ENCODE assay signal across 28 cellular contexts in genomic region chr6:90525421-90525820, GRCh38.
DNase-seq lines count a peak whose midpoint lies in the region; ATAC-seq, FAIRE-seq and TF ChIP-seq lines count a peak whose summit lies in the region.
"Had no signal": no experiment of that assay in that cellular context is flagged by ENCODE, and none has a peak within 500 bp of the region (broad histone marks: within the 10 kb centered on the region; RNA-seq: fewer than 3 reads in every experiment).

No MANE protein-coding gene starts in this region.

- H3K9me1 ChIP-seq in K562 (ENCODE audit: control insufficient read depth, insufficient read depth, low read length), result no peaks in the 10 kb centered on the region

- no peak overlapping the region for H3K9ac ChIP-seq in K562 (ENCODE audit: insufficient read depth in 1 of 2, low read depth in 2 of 2, low read length in 2 of 2)
- H3K9ac ChIP-seq: BLaER1 had no signal

- no peak for TF ChIP-seq RAD21 in K562 (CRISPR knock-in tag; conservative IDR thresholded peaks at IDR 0.05 in 1 of 2, IDR thresholded peaks at IDR 0.05 in 1 of 2)

- H3K27me3 Mint-ChIP-seq in activated naive CD4-positive, alpha-beta T cell treated with anti-CD3 and anti-CD28 coated beads, Interleukin-2, amount 10 ng/mL, durations not matched to agents 7 days and 5 days, result no peaks in the 10 kb centered on the region
- no peaks in the 10 kb centered on the region for H3K27me3 Mint-ChIP-seq in WTC11 (ENCODE audit: low read depth)
- H3K27me3 Mint-ChIP-seq in effector memory CD8-positive, alpha-beta T cell, result no peaks in the 10 kb centered on the region
- H3K27me3 Mint-ChIP-seq: CD4-positive, alpha-beta memory T cell; CD4-positive, CD25-positive, alpha-beta regulatory T cell; CD8-positive, alpha-beta memory T cell had no signal

- intact Hi-C loops in K562 (cut with micrococcal nuclease), result no loop called here

- H3K4me2 ChIP-seq in K562 (ENCODE audit: insufficient read depth, low read length), result no peak overlapping the region
- H3K4me2 ChIP-seq: BLaER1 had no signal

- no peaks in the 10 kb centered on the region; a peak in 1 of 5 replicates for H3K4me1 ChIP-seq in K562 (replicated peaks in 1 of 2; ENCODE audit: control insufficient read depth in 2 of 2, insufficient read depth in 2 of 2, low read length in 2 of 2)
- H3K4me1 ChIP-seq: BE2C, BLaER1 had no signal

- POLR2A ChIA-PET in WTC11 (lab: Charles Lee), result no interaction called here
- POLR2A ChIA-PET in K562 (lab: Yijun Ruan, JAX), result no interaction called here

- peaks cover 4% of the 10 kb centered on the region for H3K4me1 Mint-ChIP-seq in activated naive CD4-positive, alpha-beta T cell treated with anti-CD3 and anti-CD28 coated beads, Interleukin-2, amount 10 ng/mL, durations not matched to agents 7 days and 5 days
- H3K4me1 Mint-ChIP-seq in WTC11, result no peaks in the 10 kb centered on the region
- H3K4me1 Mint-ChIP-seq in effector memory CD8-positive, alpha-beta T cell (ENCODE audit: low read depth in 2 of 2), result peaks cover 0 to 1% of the 10 kb centered on the region in 2 donors
- H3K4me1 Mint-ChIP-seq: CD14-positive monocyte had no signal

- peak overlapping the region; percentile 19 for H3K27ac Mint-ChIP-seq in activated naive CD4-positive, alpha-beta T cell treated with anti-CD3 and anti-CD28 coated beads, Interleukin-2, amount 10 ng/mL, durations not matched to agents 7 days and 5 days
- no peak overlapping the region for H3K27ac Mint-ChIP-seq in WTC11
- H3K27ac Mint-ChIP-seq in effector memory CD8-positive, alpha-beta T cell, result peak overlapping the region; percentile 26 to 46
- H3K27ac Mint-ChIP-seq: CD4-positive, alpha-beta memory T cell; CD4-positive, CD25-positive, alpha-beta regulatory T cell had no signal

- no peak overlapping the region for H3K4me3 ChIP-seq in K562
- H3K4me3 ChIP-seq: BLaER1, GM12878 had no signal

- no peak for FAIRE-seq in K562 (lab: Jason Lieb, UNC)
- FAIRE-seq: GM12878, GM12892, GM18507 had no signal

- no peak overlapping the region for H2AFZ ChIP-seq in K562 (ENCODE audit: low read depth, low read length)

- no peaks in the 10 kb centered on the region for H3K9me3 Mint-ChIP-seq in activated naive CD4-positive, alpha-beta T cell treated with anti-CD3 and anti-CD28 coated beads, Interleukin-2, amount 10 ng/mL, durations not matched to agents 7 days and 5 days
- no peaks in the 10 kb centered on the region for H3K9me3 Mint-ChIP-seq in WTC11
- H3K9me3 Mint-ChIP-seq in effector memory CD8-positive, alpha-beta T cell, result no peaks in the 10 kb centered on the region
- H3K9me3 Mint-ChIP-seq: CD14-positive monocyte; CD4-positive, alpha-beta memory T cell; CD4-positive, CD25-positive, alpha-beta regulatory T cell; CD8-positive, alpha-beta memory T cell had no signal

- H3K36me3 ChIP-seq in K562 (ENCODE audit: control insufficient read depth, insufficient read depth, low read length), result peaks cover 45% of the 10 kb centered on the region; the same call in 2 of the 3 replicates
- H3K36me3 ChIP-seq: BE2C had no signal

- H3K9me3 ChIP-seq in K562 (replicated peaks; ENCODE audit: control insufficient read depth, insufficient read depth, low read depth, low read length), result no peaks in the 10 kb centered on the region
- H3K9me3 ChIP-seq: BE2C, BLaER1 had no signal

- no peak overlapping the region for H3K4me3 Mint-ChIP-seq in activated naive CD4-positive, alpha-beta T cell treated with anti-CD3 and anti-CD28 coated beads, Interleukin-2, amount 10 ng/mL, durations not matched to agents 7 days and 5 days
- H3K4me3 Mint-ChIP-seq in WTC11, result no peak overlapping the region
- no peak overlapping the region for H3K4me3 Mint-ChIP-seq in effector memory CD8-positive, alpha-beta T cell
- H3K4me3 Mint-ChIP-seq: CD14-positive monocyte; CD4-positive, alpha-beta memory T cell; CD4-positive, CD25-positive, alpha-beta regulatory T cell; CD8-positive, alpha-beta memory T cell had no signal

- TF ChIP-seq EP300 in K562 (IDR thresholded peaks at IDR 0.05; ENCODE audit: low read length), result no peak

- H4K20me1 ChIP-seq in K562 (replicated peaks; ENCODE audit: control insufficient read depth, insufficient read depth, low read length), result no peaks in the 10 kb centered on the region
- H4K20me1 ChIP-seq: BLaER1 had no signal

- no TSS peak for BruUV-seq in K562 (replicated peaks; lab: Mats Ljungman, UMichigan)

- no peak overlapping the region for H3K27ac ChIP-seq in K562 (ENCODE audit: extremely low read depth, low read depth, low read length)
- H3K27ac ChIP-seq: 22Rv1, BLaER1 had no signal

- DNase-seq in activated naive CD4-positive, alpha-beta T cell treated with anti-CD3 and anti-CD28 coated beads, Interleukin-2, amount 10 ng/mL, durations not matched to agents 7 days and 5 days, result no peak
- no peak for DNase-seq in activated naive CD4-positive, alpha-beta T cell treated with Interleukin-2 at 50 U/mL for 16 hours
- DNase-seq in WTC11 (ENCODE audit: low spot score), result no peak
- no peak for DNase-seq in K562 (ENCODE audit: extremely low read depth in 1 of 4, low spot score in 3 of 4)
- no peak for DNase-seq in effector memory CD8-positive, alpha-beta T cell
- DNase-seq in stimulated activated naive CD8-positive, alpha-beta T cell treated with anti-CD3 and anti-CD28 coated beads, Interleukin-15, Interleukin-2, amounts not matched to agents 100 U/mL and 50 U/mL, for 24 hours, result no peak
- DNase-seq in A172 (ENCODE audit: low spot score), result no peak
- DNase-seq: ACHN; BE2C; C1 segment of cervical spinal cord; CD4-positive, alpha-beta memory T cell; CD4-positive, CD25-positive, alpha-beta regulatory T cell; CD8-positive, alpha-beta memory T cell; COR-L47; DMS 273 treated with DMSO at 0.1 percent for 48 hours; DMS153; DMS53; DMS79; DND-41; EL; GDM1 had no signal

- H3K79me2 ChIP-seq in K562 (ENCODE audit: control insufficient read depth, insufficient read depth, low read length), result no peaks in the 10 kb centered on the region

- ATAC-seq in WTC11, result no peak
- ATAC-seq in K562, result no peak
- no peak for ATAC-seq in effector memory CD8-positive, alpha-beta T cell (replicated peaks)
- ATAC-seq in HG03175 (IDR thresholded peaks at IDR 0.05; ENCODE audit: unreplicated experiment), result no peak
- ATAC-seq in stimulated activated naive CD8-positive, alpha-beta T cell treated with anti-CD3 and anti-CD28 coated beads, Interleukin-15, Interleukin-2, amounts not matched to agents 100 U/mL and 50 U/mL, for 24 hours, result no peak
- ATAC-seq: GM12878 had no signal

- no peak for TF ChIP-seq POLR2A in K562 (conservative IDR thresholded peaks at IDR 0.05)

- WGBS in K562 (ENCODE audit: insufficient coverage, low coverage, missing lambda C conversion rate), result 95% methylated on average over 4 of the region's 4 CpGs

- no peaks in the 10 kb centered on the region for H3K27me3 ChIP-seq in K562 (ENCODE audit: control insufficient read depth in 2 of 2, insufficient read depth in 2 of 2, low read length in 2 of 2)
- H3K27me3 ChIP-seq: BE2C, BLaER1 had no signal

- in situ Hi-C loops in K562 (cut with MboI), result no loop called here

- CTCF ChIA-PET in activated naive CD4-positive, alpha-beta T cell treated with anti-CD3 and anti-CD28 coated beads, Interleukin-2, amount 10 ng/mL, durations not matched to agents 7 days and 5 days (lab: Charles Lee), result no interaction called here
- CTCF ChIA-PET in WTC11 (lab: Charles Lee), result no interaction called here
- CTCF ChIA-PET in K562 (lab: Yijun Ruan, JAX; ENCODE audit: low intra/inter-chr PET ratio), result no interaction called here

- TF ChIP-seq CTCF in WTC11 (IDR thresholded peaks at IDR 0.05), result no peak
- no peak for TF ChIP-seq CTCF in K562 (IDR thresholded peaks at IDR 0.05 in 2 of 3, conservative IDR thresholded peaks at IDR 0.05 in 1 of 3; ENCODE audit: insufficient read depth in 2 of 3, low read depth in 1 of 3, low read length in 3 of 3)

- peaks cover 22% of the 10 kb centered on the region for H3K36me3 Mint-ChIP-seq in activated naive CD4-positive, alpha-beta T cell treated with anti-CD3 and anti-CD28 coated beads, Interleukin-2, amount 10 ng/mL, durations not matched to agents 7 days and 5 days
- peaks cover 5% of the 10 kb centered on the region for H3K36me3 Mint-ChIP-seq in WTC11
- H3K36me3 Mint-ChIP-seq in effector memory CD8-positive, alpha-beta T cell (ENCODE audit: insufficient read depth), result peaks cover 28% of the 10 kb centered on the region

TF ChIP-seq in WTC11, 78 proteins besides CTCF, POLR2A, EP300 and RAD21:
- TF ChIP-seq ZNF121 (CRISPR knock-in tag; IDR thresholded peaks at IDR 0.05) (peak; percentile 80; the same call in 1 of the 2 replicates), CREM (CRISPR knock-in tag; IDR thresholded peaks at IDR 0.05) (no peak)

TF ChIP-seq in K562, 482 proteins besides CTCF, POLR2A, EP300 and RAD21:
- TF ChIP-seq PRPF4 (IDR thresholded peaks at IDR 0.05; ENCODE audit: insufficient read depth, low read depth, low read length, poor library complexity, severe bottlenecking) (no peak), PHF21A (IDR thresholded peaks at IDR 0.05; ENCODE audit: borderline replicate concordance, low read depth) (no peak), POLR2B (IDR thresholded peaks at IDR 0.05; ENCODE audit: low read depth, partially characterized antibody) (no peak), YBX1 (IDR thresholded peaks at IDR 0.05) (no peak), PPARD (CRISPR knock-in tag; IDR thresholded peaks at IDR 0.05) (no peak), MITF (IDR thresholded peaks at IDR 0.05) (no peak), ZNF121 (CRISPR knock-in tag; conservative IDR thresholded peaks at IDR 0.05) (peak; percentile 52)
